In the genomic region with DNA sequence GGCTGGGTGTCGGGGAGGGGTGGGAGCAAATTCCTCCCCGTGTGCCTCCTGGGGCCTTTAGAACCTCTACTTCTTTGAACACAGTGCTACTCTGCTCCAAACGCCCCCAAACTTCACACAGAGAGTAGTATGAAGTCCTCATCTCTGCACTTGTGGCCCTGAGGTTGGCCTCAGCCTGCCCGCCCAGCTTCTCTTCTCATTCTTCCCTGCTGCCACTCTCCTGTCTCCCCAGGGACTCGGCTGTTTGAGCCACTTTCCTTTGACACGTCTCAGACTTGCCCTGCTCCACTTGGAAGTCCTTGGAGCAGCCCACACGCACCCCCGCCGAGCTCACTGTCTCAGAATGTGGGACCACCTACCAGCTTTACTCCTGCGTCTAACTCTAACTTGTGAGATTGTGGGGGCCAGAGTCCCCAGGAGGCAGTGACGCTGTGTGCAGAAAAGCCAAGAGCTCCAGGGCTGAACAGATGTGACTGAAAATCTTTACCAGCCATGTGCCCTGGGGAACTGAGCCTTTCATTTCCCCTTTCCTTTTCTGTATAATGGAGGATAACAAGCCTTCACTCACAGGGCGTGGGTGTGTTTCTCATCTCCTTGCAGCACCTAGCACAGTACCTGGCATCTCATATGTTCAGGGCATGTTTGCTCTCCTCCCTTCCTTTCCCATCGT, we compare ENCODE assay signal across 12 cellular contexts.
DNase-seq lines count a peak whose midpoint lies in the region; ATAC-seq and TF ChIP-seq lines count a peak whose summit lies in the region.
"Had no signal": no experiment of that assay in that cellular context is flagged by ENCODE, and none has a peak within 500 bp of the region (broad histone marks: within the 10 kb centered on the region; RNA-seq: fewer than 3 reads in every experiment).

No MANE protein-coding gene starts in this region.

- no peaks in the 10 kb centered on the region for H4K20me1 ChIP-seq in OCI-LY7 (ENCODE audit: insufficient read depth, low read length)

- CTCF ChIA-PET in OCI-LY7 (lab: Charles Lee; ENCODE audit: unreplicated experiment), result no interaction called here

- H3K36me3 ChIP-seq in OCI-LY7 (ENCODE audit: insufficient read depth, low read length) (no peaks in the 10 kb centered on the region), vagina (no peaks in the 10 kb centered on the region)

- H3K4me3 ChIP-seq in OCI-LY7 (ENCODE audit: low read depth, low read length, poor library complexity, severe bottlenecking) (no peak overlapping the region), vagina (no peak overlapping the region)
- H3K4me3 ChIP-seq: A549, thoracic aorta had no signal

- TF ChIP-seq POLR2A in vagina (IDR thresholded peaks at IDR 0.05), result no peak

- H3K79me2 ChIP-seq in OCI-LY7 (ENCODE audit: insufficient read depth, low read depth, low read length), result no peaks in the 10 kb centered on the region

- BruUV-seq in OCI-LY7 (replicated peaks; lab: Mats Ljungman, UMichigan), result no TSS peak

- H3K9me3 ChIP-seq in OCI-LY7 (ENCODE audit: low read length) (no peaks in the 10 kb centered on the region), vagina (no peaks in the 10 kb centered on the region)
- H3K9me3 ChIP-seq: A549, thoracic aorta had no signal

- no peak overlapping the region for H2AFZ ChIP-seq in OCI-LY7 (ENCODE audit: low read length)

- DNase-seq in SIG-M5 treated with dmso at 0.1 percent for 504 hours (lab: John Stamatoyannopoulos, UW; ENCODE audit: unreplicated experiment) (peak; percentile 20), SIG-M5 (lab: John Stamatoyannopoulos, UW) (no peak), OCI-LY7 (ENCODE audit: low spot score) (peak; percentile 5), vagina (ENCODE audit: extremely low spot score in 2 of 2) (peak in 1 of 2 donors; percentile 77), AG08396 (ENCODE audit: low spot score) (no peak), DMS153 (lab: John Stamatoyannopoulos, UW) (no peak)
- no peak for DNase-seq in activated effector memory CD4-positive, alpha-beta T cell treated with anti-CD3 and anti-CD28 coated beads, Interleukin-2, amount 50 U/mL, for 16 hours
- DNase-seq: foreskin keratinocyte, NCI-H187 treated with DMSO at 0.1 percent for 48 hours had no signal

- peak; percentile 52 for ATAC-seq in HG02840 (IDR thresholded peaks at IDR 0.05; ENCODE audit: low FRiP score, unreplicated experiment)
- ATAC-seq: A549, foreskin keratinocyte had no signal

- no peaks in the 10 kb centered on the region for H3K9me2 ChIP-seq in OCI-LY7 (ENCODE audit: insufficient read depth, low read length)

- intact Hi-C loops in OCI-LY7 (cut with micrococcal nuclease; ENCODE audit: unreplicated experiment), result no loop called here
- intact Hi-C loops in vagina (cut with DNase I), result no loop called here

- no peak overlapping the region for H3K4me2 ChIP-seq in OCI-LY7 (ENCODE audit: low read length)
- H3K4me2 ChIP-seq: A549 had no signal

- POLR2A ChIA-PET in OCI-LY7 (lab: Charles Lee), result interaction anchor here (0.7 kb wide), 1 partner anchor 503 kb away, joined by 3 read pairs; no protein-coding TSS in a partner anchor

- no peaks in the 10 kb centered on the region for H3K27me3 ChIP-seq in vagina
- H3K27me3 ChIP-seq: foreskin keratinocyte had no signal

- TF ChIP-seq CTCF in OCI-LY7 (conservative IDR thresholded peaks at IDR 0.05; ENCODE audit: low read length) (no peak), vagina (IDR thresholded peaks at IDR 0.05) (no peak)

- H3K27ac ChIP-seq in OCI-LY7 (ENCODE audit: low read depth, low read length, poor library complexity, severe bottlenecking) (no peak overlapping the region), vagina (peak overlapping the region; percentile 26)
- H3K27ac ChIP-seq: A549, foreskin keratinocyte, thoracic aorta had no signal

- H3K4me1 ChIP-seq in OCI-LY7 (ENCODE audit: insufficient read depth, low read length, poor library complexity, severe bottlenecking) (no peaks in the 10 kb centered on the region), vagina (peaks cover 43% of the 10 kb centered on the region)
- H3K4me1 ChIP-seq: A549, foreskin keratinocyte had no signal

Comparison
In these comparisons a context has a peak if more than half of its experiments do, and no peak if none do; other contexts are left out.
1. DNase-seq: peak in SIG-M5 treated with dmso at 0.1 percent for 504 hours (single experiment) and OCI-LY7 (single experiment); none in SIG-M5 (single experiment), AG08396 (single experiment), activated effector memory CD4-positive, alpha-beta T cell treated with anti-CD3 and anti-CD28 coated beads, Interleukin-2, amount 50 U/mL, for 16 hours (single experiment) and DMS153 (single experiment).